In genomic region chr18:23584019-23584970, GRCh38 we compare ENCODE assay signal across 9 cellular contexts. TPM values are rescaled to one million over a fixed set of nuclear protein-coding genes. Genes with fewer than 3 reads are reported as not detected.
DNase-seq lines count a peak whose midpoint lies in the region; ATAC-seq and TF ChIP-seq lines count a peak whose summit lies in the region.
"Had no signal": no experiment of that assay in that cellular context is flagged by ENCODE, and none has a peak within 500 bp of the region (broad histone marks: within the 10 kb centered on the region; RNA-seq: fewer than 3 reads in every experiment).

No MANE protein-coding gene starts in this region.

- no peaks in the 10 kb centered on the region for H3K27me3 ChIP-seq in Karpas-422 (ENCODE audit: low read length)
- H3K27me3 ChIP-seq in naive thymus-derived CD4-positive, alpha-beta T cell (ENCODE audit: control insufficient read depth in 2 of 2, insufficient read depth in 2 of 2, low read length in 2 of 2): no peaks in the 10 kb centered on the region

- H3K4me2 ChIP-seq in Karpas-422 (ENCODE audit: low read depth, low read length, poor library complexity, severe bottlenecking): peak overlapping the region; percentile 92

- no peak overlapping the region for H3K27ac Mint-ChIP-seq in CD14-positive monocyte
- H3K27ac Mint-ChIP-seq in central memory CD8-positive, alpha-beta T cell (ENCODE audit: low read depth): no peak overlapping the region
- peak overlapping the region in 2 of 9 donors; percentile 13 to 43 for H3K27ac Mint-ChIP-seq in naive thymus-derived CD4-positive, alpha-beta T cell

- peak overlapping the region; percentile 25; the same call in 1 of the 2 replicates for H3K4me3 ChIP-seq in Karpas-422 (ENCODE audit: low read length)
- H3K4me3 ChIP-seq in naive thymus-derived CD4-positive, alpha-beta T cell (ENCODE audit: low read length): no peak overlapping the region

- H3K27ac ChIP-seq in Karpas-422 (ENCODE audit: low read length): no peak overlapping the region; the same call in 1 of the 2 replicates
- no peak overlapping the region for H3K27ac ChIP-seq in naive thymus-derived CD4-positive, alpha-beta T cell (ENCODE audit: low read depth, low read length)

- H3K9me3 ChIP-seq in Karpas-422 (ENCODE audit: low read length): no peaks in the 10 kb centered on the region
- H3K9me3 ChIP-seq in naive thymus-derived CD4-positive, alpha-beta T cell (ENCODE audit: control insufficient read depth in 2 of 3, low read length in 3 of 3): no peaks in the 10 kb centered on the region

- peaks cover 56% of the 10 kb centered on the region for H3K4me1 Mint-ChIP-seq in CD14-positive monocyte
- H3K4me1 Mint-ChIP-seq in central memory CD8-positive, alpha-beta T cell: peaks cover 56% of the 10 kb centered on the region
- H3K4me1 Mint-ChIP-seq in naive thymus-derived CD4-positive, alpha-beta T cell: peaks cover 35 to 63% (median 56%) of the 10 kb centered on the region in 7 donors

- CTCF ChIA-PET in naive thymus-derived CD4-positive, alpha-beta T cell (lab: Charles Lee): interaction anchor here (2.2 kb wide), 1 partner anchor 68 kb away, joined by 16 read pairs; no protein-coding TSS in a partner anchor

- H3K9me2 ChIP-seq in Karpas-422 (replicated peaks; ENCODE audit: insufficient read depth, low read length): no peaks in the 10 kb centered on the region

- no peaks in the 10 kb centered on the region for H3K36me3 ChIP-seq in Karpas-422 (ENCODE audit: insufficient read depth, low read length)
- peaks cover 0 to 10% (median 0%) of the 10 kb centered on the region in 3 experiments for H3K36me3 ChIP-seq in naive thymus-derived CD4-positive, alpha-beta T cell (ENCODE audit: control insufficient read depth in 2 of 3, insufficient read depth in 3 of 3, low read length in 3 of 3)

- intact Hi-C loops in CD14-positive monocyte (cut with micrococcal nuclease): loop anchor here (10.0 kb wide), 2 partner anchors 129 to 349 kb away; partner anchors contain the start of gene RIOK3 (in 1 of the 2)
- intact Hi-C loops in naive thymus-derived CD4-positive, alpha-beta T cell (cut with micrococcal nuclease): loop anchor here (10.0 kb wide), 2 partner anchors 349 to 1979 kb away; partner anchors contain the start of gene ESCO1 (in 1 of the 2)
- intact Hi-C loops in Right ventricle myocardium inferior (cut with DNase I): no loop called here

- peaks cover 2 to 7% (median 2%) of the 10 kb centered on the region in 3 donors for H3K27me3 Mint-ChIP-seq in CD14-positive monocyte (ENCODE audit: low read depth in 3 of 3)
- H3K27me3 Mint-ChIP-seq in central memory CD8-positive, alpha-beta T cell: no peaks in the 10 kb centered on the region
- H3K27me3 Mint-ChIP-seq in naive thymus-derived CD4-positive, alpha-beta T cell: peaks cover 0 to 9% (median 0%) of the 10 kb centered on the region in 5 donors

- DNase-seq in CD14-positive monocyte (ENCODE audit: low spot score) (no peak), Karpas-422 (no peak), NCI-H146 treated with DMSO at 0.1 percent for 48 hours (lab: John Stamatoyannopoulos, UW; ENCODE audit: unreplicated experiment) (no peak), omental fat pad (ENCODE audit: low spot score) (no peak), Right ventricle myocardium inferior (ENCODE audit: missing footprints) (no peak)
- DNase-seq in central memory CD8-positive, alpha-beta T cell (ENCODE audit: low spot score in 2 of 2): no peak
- DNase-seq in naive thymus-derived CD4-positive, alpha-beta T cell: no peak
- DNase-seq: NCI-H526 treated with DMSO at 0.1 percent for 48 hours had no signal

- H3K79me2 ChIP-seq in Karpas-422 (ENCODE audit: low read length): peaks cover 66% of the 10 kb centered on the region

- H3K4me3 Mint-ChIP-seq in CD14-positive monocyte: peak overlapping the region; percentile 39 to 43
- H3K4me3 Mint-ChIP-seq in central memory CD8-positive, alpha-beta T cell: peak overlapping the region; percentile 88
- peak overlapping the region; percentile 0 to 94 (median 52) for H3K4me3 Mint-ChIP-seq in naive thymus-derived CD4-positive, alpha-beta T cell

- POLR2A ChIA-PET in naive thymus-derived CD4-positive, alpha-beta T cell (lab: Charles Lee): interaction anchor here (1.4 to 2.7 kb wide), 2 partner anchors 74 to 80 kb away, joined by 5 to 12 read pairs; partner anchors contain the start of gene RMC1

- H3K36me3 Mint-ChIP-seq in CD14-positive monocyte: peaks cover 8 to 28% of the 10 kb centered on the region in 2 donors
- H3K36me3 Mint-ChIP-seq in central memory CD8-positive, alpha-beta T cell (ENCODE audit: insufficient read depth): peaks cover 23% of the 10 kb centered on the region
- H3K36me3 Mint-ChIP-seq in naive thymus-derived CD4-positive, alpha-beta T cell: peaks cover 0 to 13% (median under 1%) of the 10 kb centered on the region in 5 donors

- ATAC-seq in central memory CD8-positive, alpha-beta T cell (replicated peaks; ENCODE audit: extremely low read depth, poor library complexity, severe bottlenecking): no peak
- no peak for ATAC-seq in naive thymus-derived CD4-positive, alpha-beta T cell
- no peak for ATAC-seq in omental fat pad (ENCODE audit: low FRiP score)
- ATAC-seq in GM19328 (IDR thresholded peaks at IDR 0.05; ENCODE audit: unreplicated experiment): no peak
- no peak for ATAC-seq in Right ventricle myocardium inferior

- peaks cover 25% of the 10 kb centered on the region for H3K4me1 ChIP-seq in Karpas-422 (ENCODE audit: low read length)
- H3K4me1 ChIP-seq in naive thymus-derived CD4-positive, alpha-beta T cell (ENCODE audit: control insufficient read depth in 2 of 2, insufficient read depth in 2 of 2, low read length in 2 of 2): peaks cover 9 to 38% of the 10 kb centered on the region in 2 donors

- H2AFZ ChIP-seq in Karpas-422 (ENCODE audit: low read length): no peak overlapping the region

- H3K9ac ChIP-seq in Karpas-422 (ENCODE audit: low read length): 0 out of 2 replicates have a peak overlapping the region, but pooled peaks have one; percentile 3

- no peaks in the 10 kb centered on the region; the same call in 1 of the 2 replicates for H4K20me1 ChIP-seq in Karpas-422 (ENCODE audit: insufficient read depth, low read depth, low read length)

- H3K9me3 Mint-ChIP-seq in CD14-positive monocyte: no peaks in the 10 kb centered on the region
- no peaks in the 10 kb centered on the region for H3K9me3 Mint-ChIP-seq in central memory CD8-positive, alpha-beta T cell
- no peaks in the 10 kb centered on the region for H3K9me3 Mint-ChIP-seq in naive thymus-derived CD4-positive, alpha-beta T cell

- TF ChIP-seq CTCF in CD14-positive monocyte (IDR thresholded peaks at IDR 0.05) (no peak), omental fat pad (IDR thresholded peaks at IDR 0.05) (no peak)

RNA-seq across cellular contexts. Expression of gene NPC1, which starts 2.0 kb away (rescaled TPM):
- polyA plus RNA-seq in CD14-positive monocyte: 10 to 100 TPM in 1 of 2 donors, 1 to 10 TPM in 1; 7.5 to 17.9 TPM
- total RNA-seq in Karpas-422 (2014; rRNA removed; shearing (Covaris generic); ENCODE audit: low replicate concordance): 31.1 and 63.4 TPM in 2 replicates
- 10 to 100 TPM; 29.2 to 49.3 (median 31.4) TPM for total RNA-seq in naive thymus-derived CD4-positive, alpha-beta T cell
- polyA plus RNA-seq in naive thymus-derived CD4-positive, alpha-beta T cell: 1 to 10 TPM; 4.6 to 9.7 TPM
- total RNA-seq in omental fat pad (100 to 1,000 TPM in 1 of 4 donors, 10 to 100 TPM in 3; 49.3 to 116 (median 54.7) TPM), Right ventricle myocardium inferior (10.9 TPM)
